In the genomic region with DNA sequence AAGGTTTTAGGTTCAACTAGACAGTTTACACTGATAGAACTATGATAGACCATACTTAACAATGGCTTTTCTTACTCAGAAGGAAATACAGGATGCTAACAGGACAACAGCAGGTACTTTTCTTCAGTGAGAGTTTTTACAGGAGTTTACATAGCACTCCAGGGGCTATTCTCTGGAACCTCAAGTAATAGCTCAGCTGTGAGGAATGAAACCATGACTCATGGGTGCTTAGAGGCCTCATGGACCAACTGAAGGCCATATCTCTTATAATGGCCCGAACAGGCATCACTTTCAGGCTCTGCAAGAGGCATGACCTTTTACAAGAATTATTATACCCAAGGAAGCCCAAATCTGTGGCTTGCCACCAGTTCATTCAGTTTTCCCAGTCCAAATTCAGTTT, we compare ENCODE assay signal across 31 cellular contexts. TPM values are rescaled to one million over a fixed set of nuclear protein-coding genes. Genes with fewer than 3 reads are reported as not detected.
DNase-seq lines count a peak whose midpoint lies in the region; ATAC-seq and TF ChIP-seq lines count a peak whose summit lies in the region.
"Had no signal": no experiment of that assay in that cellular context is flagged by ENCODE, and none has a peak within 500 bp of the region (broad histone marks: within the 10 kb centered on the region; RNA-seq: fewer than 3 reads in every experiment).

No MANE protein-coding gene starts in this region.

- H3K36me3 ChIP-seq in brain microvascular endothelial cell (replicated peaks) (no peaks in the 10 kb centered on the region), lower lobe of right lung (peaks cover 12% of the 10 kb centered on the region)

- H3K27ac ChIP-seq in brain microvascular endothelial cell (no peak overlapping the region), lower lobe of right lung (no peak overlapping the region)
- H3K27ac ChIP-seq: BLaER1 treated with 17β-estradiol and CSF1 and Interleukin-3, amounts not matched to agents 10 nM and 100 nM; heart left ventricle; thoracic aorta; vagina had no signal

- H3K4me3 Mint-ChIP-seq in progenitor cell of endocrine pancreas (ENCODE audit: low read depth), result no peak overlapping the region
- H3K4me3 Mint-ChIP-seq: activated CD8-positive, alpha-beta T cell treated with anti-CD3 and anti-CD28 coated beads, Interleukin-2, amount 10 ng/mL, durations not matched to agents 7 days and 5 days; activated naive CD8-positive, alpha-beta T cell treated with anti-CD3 and anti-CD28 coated beads, Interleukin-2, amount 50 U/mL, for 24 hours; endodermal cell; mesothelial cell of epicardium; naive thymus-derived CD8-positive, alpha-beta T cell; T-helper 1 cell treated with Interleukin-12 subunit alpha and Interleukin-12 subunit beta and Interleukin-4 antibody, amounts not matched to agents 30 μg/mL and 1 μg/mL, for 36 hours had no signal

- in situ Hi-C loops in brain microvascular endothelial cell (cut with HindIII; ENCODE audit: low pct_ligation_motif_present, low sequenced_read_pairs), result no loop called here

- H3K27me3 ChIP-seq in brain microvascular endothelial cell (replicated peaks) (no peaks in the 10 kb centered on the region), lower lobe of right lung (ENCODE audit: low read depth) (no peaks in the 10 kb centered on the region)
- H3K27me3 ChIP-seq: BLaER1 treated with 17β-estradiol and CSF1 and Interleukin-3, amounts not matched to agents 10 nM and 100 nM; heart left ventricle; vagina had no signal

- H3K4me3 ChIP-seq in brain microvascular endothelial cell (ENCODE audit: low read depth, low read length) (no peak overlapping the region), lower lobe of right lung (no peak overlapping the region)
- H3K4me3 ChIP-seq: BLaER1 treated with 17β-estradiol and CSF1 and Interleukin-3, amounts not matched to agents 10 nM and 100 nM; heart left ventricle; K562; thoracic aorta; vagina had no signal

- H3K4me1 ChIP-seq in lower lobe of right lung, result no peaks in the 10 kb centered on the region
- H3K4me1 ChIP-seq: BLaER1 treated with 17β-estradiol and CSF1 and Interleukin-3, amounts not matched to agents 10 nM and 100 nM; heart left ventricle; vagina had no signal

- H3K9me3 ChIP-seq in lower lobe of right lung, result no peaks in the 10 kb centered on the region
- H3K9me3 ChIP-seq: heart left ventricle, thoracic aorta, vagina had no signal

- peaks cover 5% of the 10 kb centered on the region for H3K36me3 Mint-ChIP-seq in progenitor cell of endocrine pancreas (ENCODE audit: insufficient read depth)

- H3K9me3 Mint-ChIP-seq in progenitor cell of endocrine pancreas (ENCODE audit: low read depth), result no peaks in the 10 kb centered on the region
- H3K9me3 Mint-ChIP-seq: activated naive CD8-positive, alpha-beta T cell treated with anti-CD3 and anti-CD28 coated beads, Interleukin-2, amount 50 U/mL, for 24 hours; endodermal cell; mesothelial cell of epicardium; naive thymus-derived CD8-positive, alpha-beta T cell; T-helper 1 cell treated with Interleukin-12 subunit alpha and Interleukin-12 subunit beta and Interleukin-4 antibody, amounts not matched to agents 30 μg/mL and 1 μg/mL, for 36 hours had no signal

- peaks cover 6% of the 10 kb centered on the region for H3K4me1 Mint-ChIP-seq in progenitor cell of endocrine pancreas (ENCODE audit: low read depth)
- H3K4me1 Mint-ChIP-seq: activated naive CD8-positive, alpha-beta T cell treated with anti-CD3 and anti-CD28 coated beads, Interleukin-2, amount 50 U/mL, for 24 hours; endodermal cell; mesothelial cell of epicardium had no signal

- TF ChIP-seq CTCF in brain microvascular endothelial cell (IDR thresholded peaks at IDR 0.05; ENCODE audit: low read depth, low read length, missing control alignments), result no peak
- no peak for TF ChIP-seq CTCF in lower lobe of right lung (IDR thresholded peaks at IDR 0.05)
- TF ChIP-seq CTCF in progenitor cell of endocrine pancreas (IDR thresholded peaks at IDR 0.05; ENCODE audit: unreplicated experiment), result no peak

- H3K27ac Mint-ChIP-seq in progenitor cell of endocrine pancreas, result no peak overlapping the region
- H3K27ac Mint-ChIP-seq: activated CD8-positive, alpha-beta T cell treated with anti-CD3 and anti-CD28 coated beads, Interleukin-2, amount 10 ng/mL, durations not matched to agents 7 days and 5 days; activated naive CD8-positive, alpha-beta T cell treated with anti-CD3 and anti-CD28 coated beads, Interleukin-2, amount 50 U/mL, for 24 hours; endodermal cell; mesothelial cell of epicardium; T-helper 1 cell treated with Interleukin-12 subunit alpha and Interleukin-12 subunit beta and Interleukin-4 antibody, amounts not matched to agents 30 μg/mL and 1 μg/mL, for 36 hours had no signal

- intact Hi-C loops in lower lobe of right lung (cut with DNase I), result no loop called here

- DNase-seq in DMS53 (lab: John Stamatoyannopoulos, UW), result peak; percentile 87
- DNase-seq in LHCN-M2 (ENCODE audit: low read depth), result peak; percentile 26
- DNase-seq in brain microvascular endothelial cell, result peak; percentile 25
- DNase-seq in lower lobe of right lung, result no peak
- DNase-seq in progenitor cell of endocrine pancreas (ENCODE audit: low spot score, unreplicated experiment), result no peak
- no peak for DNase-seq in foreskin melanocyte
- DNase-seq in NCI-H226, result no peak
- DNase-seq: activated CD8-positive, alpha-beta T cell treated with anti-CD3 and anti-CD28 coated beads, Interleukin-2, amount 10 ng/mL, durations not matched to agents 7 days and 5 days; activated gamma-delta T cell; activated naive CD8-positive, alpha-beta T cell treated with anti-CD3 and anti-CD28 coated beads, Interleukin-2, amount 50 U/mL, for 24 hours; activated T-cell treated with anti-CD3 and anti-CD28 coated beads for 4 hours; Calu3; cortex of kidney; endodermal cell; heart left ventricle; left colon; naive thymus-derived CD8-positive, alpha-beta T cell; NCI-H146; NCI-H69; right cardiac atrium; RPMI8226; stimulated activated CD4-positive, alpha-beta T cell treated with anti-CD3 and anti-CD28 coated beads, Interleukin-12 subunit alpha, Interleukin-12 subunit beta, amount 100 ng/mL, for 4 hours; stimulated activated CD4-positive, alpha-beta T cell treated with anti-CD3 and anti-CD28 coated beads, Interleukin-4, amount 100 ng/mL, for 24 hours; stimulated activated naive CD4-positive, alpha-beta T cell had no signal

- ATAC-seq in lower lobe of right lung (peak; percentile 82 to 89), HG02938 (IDR thresholded peaks at IDR 0.05; ENCODE audit: unreplicated experiment) (no peak)
- ATAC-seq: activated CD8-positive, alpha-beta T cell treated with anti-CD3 and anti-CD28 coated beads, Interleukin-2, amount 10 ng/mL, durations not matched to agents 7 days and 5 days; activated naive CD8-positive, alpha-beta T cell treated with anti-CD3 and anti-CD28 coated beads, Interleukin-2, amount 50 U/mL, for 24 hours; heart left ventricle; K562; left colon; naive thymus-derived CD8-positive, alpha-beta T cell; right cardiac atrium had no signal

- H3K27me3 Mint-ChIP-seq in progenitor cell of endocrine pancreas, result no peaks in the 10 kb centered on the region
- H3K27me3 Mint-ChIP-seq: activated naive CD8-positive, alpha-beta T cell treated with anti-CD3 and anti-CD28 coated beads, Interleukin-2, amount 50 U/mL, for 24 hours; naive thymus-derived CD8-positive, alpha-beta T cell had no signal

RNA-seq across cellular contexts. Expression of gene TREML1, which starts 31.8 kb away (rescaled TPM):
- total RNA-seq in LHCN-M2 (2014; rRNA removed) (not detected in 2 replicates), lower lobe of right lung (2.0 TPM), progenitor cell of endocrine pancreas (not detected in 2 replicates)
- polyA plus RNA-seq in LHCN-M2 (2012), result not detected
- total RNA-seq: activated CD8-positive, alpha-beta T cell treated with anti-CD3 and anti-CD28 coated beads, Interleukin-2, amount 10 ng/mL, durations not matched to agents 7 days and 5 days; Calu3; K562; left colon; mesothelial cell of epicardium; naive thymus-derived CD8-positive, alpha-beta T cell; vagina had no signal
- polyA plus RNA-seq: K562; naive thymus-derived CD8-positive, alpha-beta T cell had no signal

RNA-seq across cellular contexts. Expression of gene TREM2, which starts 40.5 kb away (rescaled TPM):
- total RNA-seq in LHCN-M2 (2014; rRNA removed) (not detected in 2 replicates), lower lobe of right lung (58.5 TPM), progenitor cell of endocrine pancreas (not detected in 2 replicates)
- polyA plus RNA-seq in LHCN-M2 (2012), result 0.10 TPM
- total RNA-seq: activated CD8-positive, alpha-beta T cell treated with anti-CD3 and anti-CD28 coated beads, Interleukin-2, amount 10 ng/mL, durations not matched to agents 7 days and 5 days; Calu3; endodermal cell; K562; mesothelial cell of epicardium had no signal
- polyA plus RNA-seq: K562; naive thymus-derived CD8-positive, alpha-beta T cell had no signal

RNA-seq across cellular contexts. Expression of gene NFYA, which starts 49.6 kb away (rescaled TPM):
- 15.8 and 18.8 TPM in 2 replicates for total RNA-seq in LHCN-M2 (2014; rRNA removed)
- polyA plus RNA-seq in LHCN-M2 (2012), result 12.4 TPM
- 21.0 TPM for total RNA-seq in lower lobe of right lung
- total RNA-seq in progenitor cell of endocrine pancreas, result 61.8 and 62.7 TPM in 2 replicates

RNA-seq across cellular contexts. Expression of gene OARD1, which starts 50.2 kb away (rescaled TPM):
- 10.3 and 12.8 TPM in 2 replicates for total RNA-seq in LHCN-M2 (2014; rRNA removed)
- 14.9 TPM for polyA plus RNA-seq in LHCN-M2 (2012)
- total RNA-seq in lower lobe of right lung, result 28.7 TPM
- total RNA-seq in progenitor cell of endocrine pancreas, result 45.7 and 51.4 TPM in 2 replicates

Comparison
In these comparisons a context has a peak if more than half of its experiments do, and no peak if none do; other contexts are left out.
1. DNase-seq: peak in DMS53 (single experiment), LHCN-M2 (single experiment) and brain microvascular endothelial cell (single experiment); none in lower lobe of right lung (single experiment), progenitor cell of endocrine pancreas (single experiment), foreskin melanocyte (single experiment) and NCI-H226 (single experiment).
2. RNA of gene TREM2, which starts 40.5 kb away (total RNA-seq): 58.5 TPM in lower lobe of right lung (single experiment); not detected in LHCN-M2 and not detected in progenitor cell of endocrine pancreas; every median in the first group is over 10 times any median in the second.